15 cellular contexts compared by ENCODE assay signal in genomic region chr17:57645950-57646686, GRCh38.
DNase-seq lines count a peak whose midpoint lies in the region; TF ChIP-seq lines count a peak whose summit lies in the region.
"Had no signal": no experiment of that assay in that cellular context is flagged by ENCODE, and none has a peak within 500 bp of the region (broad histone marks: within the 10 kb centered on the region; RNA-seq: fewer than 3 reads in every experiment).

No MANE protein-coding gene starts in this region.

- DNase-seq in activated naive CD4-positive, alpha-beta T cell treated with anti-CD3 and anti-CD28 coated beads for 36 hours: peak; percentile 38
- no peak for DNase-seq in activated naive CD4-positive, alpha-beta T cell treated with Interleukin-2 at 50 U/mL for 16 hours
- DNase-seq in NOMO-1 (lab: John Stamatoyannopoulos, UW; ENCODE audit: unreplicated experiment in 2 of 2) (peak; percentile 86 to 87), amniotic epithelial cell (ENCODE audit: low read depth) (peak; percentile 59), GM19238 (ENCODE audit: insufficient read length, low spot score) (no peak), tibial nerve (ENCODE audit: low spot score in 2 of 2) (no peak)
- DNase-seq in effector memory CD4-positive, alpha-beta T cell: no peak
- DNase-seq: central memory CD4-positive, alpha-beta T cell; DMS79 treated with DMSO at 0.1 percent for 48 hours; KG1; kidney; NCI-H1694 treated with DMSO at 0.1 percent for 48 hours; NCI-H524 treated with DMSO at 0.1 percent for 48 hours had no signal

- H3K4me3 ChIP-seq in effector memory CD4-positive, alpha-beta T cell (ENCODE audit: insufficient read depth, low read depth, low read length, poor library complexity, severe bottlenecking): no peak overlapping the region
- H3K4me3 ChIP-seq in tibial nerve: no peak overlapping the region
- H3K4me3 ChIP-seq: vagina had no signal

- TF ChIP-seq CTCF in tibial nerve (IDR thresholded peaks at IDR 0.05): no peak

- H3K27me3 Mint-ChIP-seq in activated naive CD4-positive, alpha-beta T cell treated with anti-CD3 and anti-CD28 coated beads for 36 hours (ENCODE audit: low read depth): no peaks in the 10 kb centered on the region
- H3K27me3 Mint-ChIP-seq in stimulated activated naive CD8-positive, alpha-beta T cell treated with anti-CD3 and anti-CD28 coated beads, Interleukin-15, Interleukin-2, amounts not matched to agents 100 ng/mL and 50 ng/mL, for 24 hours: no peaks in the 10 kb centered on the region

- H3K9me3 Mint-ChIP-seq in activated naive CD4-positive, alpha-beta T cell treated with anti-CD3 and anti-CD28 coated beads for 36 hours: no peaks in the 10 kb centered on the region
- H3K9me3 Mint-ChIP-seq in stimulated activated naive CD8-positive, alpha-beta T cell treated with anti-CD3 and anti-CD28 coated beads, Interleukin-15, Interleukin-2, amounts not matched to agents 100 ng/mL and 50 ng/mL, for 24 hours: no peaks in the 10 kb centered on the region

- no peak for TF ChIP-seq POLR2A in tibial nerve (IDR thresholded peaks at IDR 0.05)

- no peak overlapping the region for H3K27ac ChIP-seq in effector memory CD4-positive, alpha-beta T cell (ENCODE audit: insufficient read depth, low read length, poor library complexity, severe bottlenecking)
- H3K27ac ChIP-seq in tibial nerve: no peak overlapping the region
- H3K27ac ChIP-seq: vagina had no signal

- no peaks in the 10 kb centered on the region for H3K27me3 ChIP-seq in effector memory CD4-positive, alpha-beta T cell (replicated peaks; ENCODE audit: control insufficient read depth, insufficient read depth, low read length, poor library complexity, severe bottlenecking)
- no peaks in the 10 kb centered on the region for H3K27me3 ChIP-seq in tibial nerve
- H3K27me3 ChIP-seq: vagina had no signal

- peak overlapping the region; percentile 22 for H3K27ac Mint-ChIP-seq in activated naive CD4-positive, alpha-beta T cell treated with anti-CD3 and anti-CD28 coated beads for 36 hours
- peak overlapping the region; percentile 56 for H3K27ac Mint-ChIP-seq in stimulated activated naive CD8-positive, alpha-beta T cell treated with anti-CD3 and anti-CD28 coated beads, Interleukin-15, Interleukin-2, amounts not matched to agents 100 ng/mL and 50 ng/mL, for 24 hours

- H3K36me3 Mint-ChIP-seq in activated naive CD4-positive, alpha-beta T cell treated with anti-CD3 and anti-CD28 coated beads for 36 hours (ENCODE audit: low read depth): peaks cover 6% of the 10 kb centered on the region
- peaks cover 12% of the 10 kb centered on the region for H3K36me3 Mint-ChIP-seq in stimulated activated naive CD8-positive, alpha-beta T cell treated with anti-CD3 and anti-CD28 coated beads, Interleukin-15, Interleukin-2, amounts not matched to agents 100 ng/mL and 50 ng/mL, for 24 hours (ENCODE audit: low read depth)

- H3K36me3 ChIP-seq in effector memory CD4-positive, alpha-beta T cell (ENCODE audit: control insufficient read depth, insufficient read depth, low read length): peaks cover 5% of the 10 kb centered on the region
- no peaks in the 10 kb centered on the region for H3K36me3 ChIP-seq in tibial nerve
- H3K36me3 ChIP-seq: vagina had no signal

- peaks cover 7% of the 10 kb centered on the region for H3K4me1 Mint-ChIP-seq in activated naive CD4-positive, alpha-beta T cell treated with anti-CD3 and anti-CD28 coated beads for 36 hours (ENCODE audit: low read depth)
- peaks cover 35% of the 10 kb centered on the region for H3K4me1 Mint-ChIP-seq in stimulated activated naive CD8-positive, alpha-beta T cell treated with anti-CD3 and anti-CD28 coated beads, Interleukin-15, Interleukin-2, amounts not matched to agents 100 ng/mL and 50 ng/mL, for 24 hours (ENCODE audit: low read depth)

- no peak overlapping the region for H3K4me3 Mint-ChIP-seq in activated naive CD4-positive, alpha-beta T cell treated with anti-CD3 and anti-CD28 coated beads for 36 hours
- H3K4me3 Mint-ChIP-seq in stimulated activated naive CD8-positive, alpha-beta T cell treated with anti-CD3 and anti-CD28 coated beads, Interleukin-15, Interleukin-2, amounts not matched to agents 100 ng/mL and 50 ng/mL, for 24 hours: no peak overlapping the region

- intact Hi-C loops in activated naive CD4-positive, alpha-beta T cell treated with anti-CD3 and anti-CD28 coated beads for 36 hours (cut with micrococcal nuclease): loop anchor here (1.0 to 2.0 kb wide), 2 partner anchors 24 to 41 kb away; no protein-coding TSS in a partner anchor

- CTCF ChIA-PET in activated naive CD4-positive, alpha-beta T cell treated with anti-CD3 and anti-CD28 coated beads for 36 hours (lab: Charles Lee): no interaction called here

- no peaks in the 10 kb centered on the region for H3K9me3 ChIP-seq in effector memory CD4-positive, alpha-beta T cell (ENCODE audit: control insufficient read depth, low read length)
- no peaks in the 10 kb centered on the region for H3K9me3 ChIP-seq in tibial nerve
- H3K9me3 ChIP-seq: vagina had no signal

- WGBS in tibial nerve, 2 donors: 87 to 89% methylated on average over 5 to 6 of the region's 6 CpGs

- TF ChIP-seq EP300 in tibial nerve (IDR thresholded peaks at IDR 0.05): no peak

- H3K4me1 ChIP-seq in effector memory CD4-positive, alpha-beta T cell (ENCODE audit: control insufficient read depth, insufficient read depth, low read length, poor library complexity, severe bottlenecking): no peaks in the 10 kb centered on the region
- no peaks in the 10 kb centered on the region for H3K4me1 ChIP-seq in tibial nerve
- H3K4me1 ChIP-seq: vagina had no signal

Comparison
In these comparisons a context has a peak if more than half of its experiments do, and no peak if none do; other contexts are left out.
1. DNase-seq: peak in activated naive CD4-positive, alpha-beta T cell treated with anti-CD3 and anti-CD28 coated beads for 36 hours (single experiment), NOMO-1 (2 of 2) and amniotic epithelial cell (single experiment); none in activated naive CD4-positive, alpha-beta T cell treated with Interleukin-2 at 50 U/mL for 16 hours (single experiment), effector memory CD4-positive, alpha-beta T cell (0 of 3), GM19238 (single experiment) and tibial nerve (0 of 2).